In genomic region chr20:50242178-50242514, GRCh38 we compare ENCODE assay signal across 1 cellular context.
TF ChIP-seq lines count a peak whose summit lies in the region.

No MANE protein-coding gene starts in this region.

TF ChIP-seq in HCT116, 20 proteins besides CTCF, POLR2A, EP300 and RAD21 (continued from another document):
- TF ChIP-seq TCF7L2 (IDR thresholded peaks at IDR 0.05; ENCODE audit: borderline replicate concordance, extremely low read depth, insufficient read depth, insufficient read length) (no peak), SP1 (IDR thresholded peaks at IDR 0.05; ENCODE audit: low read depth) (no peak), SRF (IDR thresholded peaks at IDR 0.05; ENCODE audit: low read depth) (no peak)
- TF ChIP-seq, protein P1, sequence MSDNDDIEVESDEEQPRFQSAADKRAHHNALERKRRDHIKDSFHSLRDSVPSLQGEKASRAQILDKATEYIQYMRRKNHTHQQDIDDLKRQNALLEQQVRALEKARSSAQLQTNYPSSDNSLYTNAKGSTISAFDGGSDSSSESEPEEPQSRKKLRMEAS (IDR thresholded peaks at IDR 0.05) = no peak
